1 cellular context compared by ENCODE assay signal in the genomic region with DNA sequence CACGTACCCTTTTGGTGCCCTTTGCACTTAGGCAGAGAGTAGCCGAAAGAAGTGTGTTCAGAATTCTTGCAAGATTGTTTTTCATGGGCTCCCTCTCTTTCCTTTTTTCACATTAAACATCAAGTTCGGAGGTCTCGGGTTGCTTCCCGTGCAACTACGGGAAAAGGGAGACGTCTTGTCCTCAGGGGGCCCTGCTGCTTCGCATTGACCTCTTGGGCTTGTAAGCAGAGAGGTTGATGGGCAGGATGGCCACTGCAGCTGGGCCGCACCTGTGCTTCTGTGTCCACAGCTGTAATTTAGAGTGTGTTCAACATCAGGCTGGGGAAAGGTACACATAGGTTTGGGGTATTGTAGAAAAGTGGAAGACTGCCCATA.
TF ChIP-seq lines count a peak whose summit lies in the region.

No MANE protein-coding gene starts in this region.

TF ChIP-seq in GM23338, 12 proteins besides CTCF, POLR2A, EP300 and RAD21 (continued from another document):
- TF ChIP-seq, protein P1, sequence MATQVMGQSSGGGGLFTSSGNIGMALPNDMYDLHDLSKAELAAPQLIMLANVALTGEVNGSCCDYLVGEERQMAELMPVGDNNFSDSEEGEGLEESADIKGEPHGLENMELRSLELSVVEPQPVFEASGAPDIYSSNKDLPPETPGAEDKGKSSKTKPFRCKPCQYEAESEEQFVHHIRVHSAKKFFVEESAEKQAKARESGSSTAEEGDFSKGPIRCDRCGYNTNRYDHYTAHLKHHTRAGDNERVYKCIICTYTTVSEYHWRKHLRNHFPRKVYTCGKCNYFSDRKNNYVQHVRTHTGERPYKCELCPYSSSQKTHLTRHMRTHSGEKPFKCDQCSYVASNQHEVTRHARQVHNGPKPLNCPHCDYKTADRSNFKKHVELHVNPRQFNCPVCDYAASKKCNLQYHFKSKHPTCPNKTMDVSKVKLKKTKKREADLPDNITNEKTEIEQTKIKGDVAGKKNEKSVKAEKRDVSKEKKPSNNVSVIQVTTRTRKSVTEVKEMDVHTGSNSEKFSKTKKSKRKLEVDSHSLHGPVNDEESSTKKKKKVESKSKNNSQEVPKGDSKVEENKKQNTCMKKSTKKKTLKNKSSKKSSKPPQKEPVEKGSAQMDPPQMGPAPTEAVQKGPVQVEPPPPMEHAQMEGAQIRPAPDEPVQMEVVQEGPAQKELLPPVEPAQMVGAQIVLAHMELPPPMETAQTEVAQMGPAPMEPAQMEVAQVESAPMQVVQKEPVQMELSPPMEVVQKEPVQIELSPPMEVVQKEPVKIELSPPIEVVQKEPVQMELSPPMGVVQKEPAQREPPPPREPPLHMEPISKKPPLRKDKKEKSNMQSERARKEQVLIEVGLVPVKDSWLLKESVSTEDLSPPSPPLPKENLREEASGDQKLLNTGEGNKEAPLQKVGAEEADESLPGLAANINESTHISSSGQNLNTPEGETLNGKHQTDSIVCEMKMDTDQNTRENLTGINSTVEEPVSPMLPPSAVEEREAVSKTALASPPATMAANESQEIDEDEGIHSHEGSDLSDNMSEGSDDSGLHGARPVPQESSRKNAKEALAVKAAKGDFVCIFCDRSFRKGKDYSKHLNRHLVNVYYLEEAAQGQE (IDR thresholded peaks at IDR 0.05; ENCODE audit: unreplicated experiment): no peak
- TF ChIP-seq EZH2 (IDR thresholded peaks at IDR 0.05; ENCODE audit: low read depth, unreplicated experiment): no peak
- no peak for TF ChIP-seq STAT1 (IDR thresholded peaks at IDR 0.05; ENCODE audit: unreplicated experiment)
